ENCODE assay signal across 8 cellular contexts in the genomic region with DNA sequence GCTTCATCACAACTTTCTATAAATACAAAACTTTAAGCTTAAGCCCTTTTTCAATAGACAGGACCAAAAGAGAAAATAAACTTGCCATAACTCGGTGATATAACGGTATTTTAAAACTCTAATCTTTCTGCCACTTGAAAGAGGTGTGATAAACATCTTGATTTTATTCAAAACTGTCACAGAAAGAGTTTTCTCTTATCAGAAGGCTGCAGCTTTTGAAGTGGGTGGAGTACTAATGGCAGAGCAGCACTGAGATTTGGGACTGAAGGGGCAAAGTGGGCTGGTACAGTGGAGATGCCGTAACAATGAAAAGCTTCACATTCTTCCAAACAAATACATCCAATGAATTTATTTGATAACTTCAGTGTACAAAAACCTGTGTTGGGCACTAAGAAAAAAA.
"Had no signal": no experiment of that assay in that cellular context is flagged by ENCODE, and none has a peak within 500 bp of the region (broad histone marks: within the 10 kb centered on the region; RNA-seq: fewer than 3 reads in every experiment).

No MANE protein-coding gene starts in this region.

- ATAC-seq: GM12878 had no signal

- H3K4me3 ChIP-seq: GM12878 had no signal

- FAIRE-seq: G401.6, GM12878, GM12891, GM12892, GM18507, GM19239 had no signal

- DNase-seq: GDM1, GF-D8 had no signal
